1 cellular context compared by ENCODE assay signal in the genomic region with DNA sequence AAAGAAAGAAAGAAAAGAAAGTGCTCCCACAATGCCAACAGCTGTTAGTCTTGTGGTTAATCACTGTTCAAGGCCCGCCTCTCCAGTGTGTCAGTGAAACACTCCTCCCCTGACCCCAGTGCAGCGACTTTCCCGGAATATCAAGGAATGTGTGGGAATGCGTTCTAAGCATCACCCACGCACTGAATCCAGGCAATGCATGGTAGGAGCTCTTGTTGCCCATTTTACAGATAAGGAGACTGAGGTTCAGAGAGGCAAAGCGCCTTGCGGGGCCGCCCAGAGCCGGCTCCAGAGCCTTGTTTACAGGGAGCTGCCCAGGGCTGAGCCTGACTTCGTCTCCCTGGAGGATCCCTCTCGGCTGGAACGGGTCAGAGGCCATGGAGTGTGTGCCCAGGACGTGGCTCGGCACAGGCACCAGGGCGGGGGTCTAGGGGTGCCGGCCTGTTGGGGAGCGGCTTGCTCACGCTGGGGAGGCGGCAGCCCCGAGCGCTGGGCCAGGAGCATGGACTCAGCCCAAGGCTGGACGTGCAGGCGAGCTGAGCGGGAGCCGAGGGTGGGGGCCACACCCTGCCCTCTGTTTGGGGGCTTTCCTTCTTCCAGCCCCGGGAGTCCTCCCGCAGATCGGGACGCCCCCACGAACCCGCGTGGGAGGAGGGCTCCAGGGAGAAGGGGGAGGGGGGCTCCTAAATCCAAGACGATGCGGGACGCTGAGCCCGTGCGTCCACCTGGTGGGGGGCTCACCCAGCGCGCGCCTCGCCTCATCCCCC.
A peak's percentile ranks its signal among the peaks of the same experiment; 100 is the strongest.
TF ChIP-seq lines count a peak whose summit lies in the region.

No MANE protein-coding gene starts in this region.

TF ChIP-seq in IMR-90, 13 proteins besides CTCF, POLR2A, EP300 and RAD21:
- peak; percentile 84; the same call in 1 of the 2 replicates for TF ChIP-seq MAZ (IDR thresholded peaks at IDR 0.05; ENCODE audit: borderline replicate concordance, low read depth, low read length)
- no peak for TF ChIP-seq FOS (IDR thresholded peaks at IDR 0.05; ENCODE audit: low read depth, low read length)
- TF ChIP-seq, protein P1, sequence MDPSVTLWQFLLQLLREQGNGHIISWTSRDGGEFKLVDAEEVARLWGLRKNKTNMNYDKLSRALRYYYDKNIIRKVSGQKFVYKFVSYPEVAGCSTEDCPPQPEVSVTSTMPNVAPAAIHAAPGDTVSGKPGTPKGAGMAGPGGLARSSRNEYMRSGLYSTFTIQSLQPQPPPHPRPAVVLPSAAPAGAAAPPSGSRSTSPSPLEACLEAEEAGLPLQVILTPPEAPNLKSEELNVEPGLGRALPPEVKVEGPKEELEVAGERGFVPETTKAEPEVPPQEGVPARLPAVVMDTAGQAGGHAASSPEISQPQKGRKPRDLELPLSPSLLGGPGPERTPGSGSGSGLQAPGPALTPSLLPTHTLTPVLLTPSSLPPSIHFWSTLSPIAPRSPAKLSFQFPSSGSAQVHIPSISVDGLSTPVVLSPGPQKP (IDR thresholded peaks at IDR 0.05; ENCODE audit: borderline replicate concordance, low read depth, low read length), result no peak
- no peak for TF ChIP-seq BHLHE40 (IDR thresholded peaks at IDR 0.05; ENCODE audit: low read depth, low read length)
- TF ChIP-seq RCOR1 (IDR thresholded peaks at IDR 0.05; ENCODE audit: insufficient replicate concordance, low read length), result peak; percentile 98
